Comparison of ENCODE assay signal across 13 cellular contexts in genomic region chrX:111123606-111124179, GRCh38. TPM values are rescaled to one million over a fixed set of nuclear protein-coding genes. Genes with fewer than 3 reads are reported as not detected.
DNase-seq lines count a peak whose midpoint lies in the region; ATAC-seq and FAIRE-seq lines count a peak whose summit lies in the region.
"Had no signal": no experiment of that assay in that cellular context is flagged by ENCODE, and none has a peak within 500 bp of the region (broad histone marks: within the 10 kb centered on the region; RNA-seq: fewer than 3 reads in every experiment).

No MANE protein-coding gene starts in this region.

- peaks cover 2% of the 10 kb centered on the region for H3K4me1 Mint-ChIP-seq in activated naive CD8-positive, alpha-beta T cell treated with anti-CD3 and anti-CD28 coated beads, Interleukin-2, amount 10 ng/mL, durations not matched to agents 7 days and 5 days

- FAIRE-seq in HTR-8/SVneo (lab: Jason Lieb, UNC) = no peak

- peak; percentile 38 for ATAC-seq in GM18498 (IDR thresholded peaks at IDR 0.05; ENCODE audit: unreplicated experiment)
- ATAC-seq in GM19351 (IDR thresholded peaks at IDR 0.05; ENCODE audit: unreplicated experiment) = peak; percentile 46
- peak; percentile 59 for ATAC-seq in HG03378 (IDR thresholded peaks at IDR 0.05; ENCODE audit: unreplicated experiment)
- no peak for ATAC-seq in activated naive CD8-positive, alpha-beta T cell treated with anti-CD3 and anti-CD28 coated beads, Interleukin-2, amount 10 ng/mL, durations not matched to agents 7 days and 5 days (ENCODE audit: low read depth)
- no peak for ATAC-seq in HG02763 (IDR thresholded peaks at IDR 0.05; ENCODE audit: unreplicated experiment)

- no peaks in the 10 kb centered on the region for H3K36me3 Mint-ChIP-seq in activated naive CD8-positive, alpha-beta T cell treated with anti-CD3 and anti-CD28 coated beads, Interleukin-2, amount 10 ng/mL, durations not matched to agents 7 days and 5 days

- intact Hi-C loops in head of caudate nucleus (cut with DNase I) = no loop called here

- peaks cover 3% of the 10 kb centered on the region for H3K27me3 Mint-ChIP-seq in activated naive CD8-positive, alpha-beta T cell treated with anti-CD3 and anti-CD28 coated beads, Interleukin-2, amount 10 ng/mL, durations not matched to agents 7 days and 5 days

- H3K9me3 Mint-ChIP-seq in activated naive CD8-positive, alpha-beta T cell treated with anti-CD3 and anti-CD28 coated beads, Interleukin-2, amount 10 ng/mL, durations not matched to agents 7 days and 5 days = no peaks in the 10 kb centered on the region

- DNase-seq in activated naive CD8-positive, alpha-beta T cell treated with anti-CD3 and anti-CD28 coated beads, Interleukin-2, amount 10 ng/mL, durations not matched to agents 7 days and 5 days = no peak
- DNase-seq in head of caudate nucleus (no peak), HTR-8/SVneo (ENCODE audit: insufficient read length, low spot score) (no peak), LoVo (ENCODE audit: low spot score) (no peak)
- DNase-seq: C1 segment of cervical spinal cord; mammary epithelial cell; NCI-H187; ovary; stimulated activated CD8-positive, alpha-beta memory T cell treated with anti-CD3 and anti-CD28 coated beads, Interleukin-4, amount 100 ng/mL, for 48 hours had no signal

- POLR2A ChIA-PET in activated naive CD8-positive, alpha-beta T cell treated with anti-CD3 and anti-CD28 coated beads, Interleukin-2, amount 10 ng/mL, durations not matched to agents 7 days and 5 days (lab: Charles Lee) = no interaction called here

- H3K4me3 Mint-ChIP-seq in activated naive CD8-positive, alpha-beta T cell treated with anti-CD3 and anti-CD28 coated beads, Interleukin-2, amount 10 ng/mL, durations not matched to agents 7 days and 5 days = peak overlapping the region; percentile 61

- H3K27ac Mint-ChIP-seq in activated naive CD8-positive, alpha-beta T cell treated with anti-CD3 and anti-CD28 coated beads, Interleukin-2, amount 10 ng/mL, durations not matched to agents 7 days and 5 days = no peak overlapping the region

RNA-seq across cellular contexts. Expression of gene PAK3, which starts 27.7 kb away (rescaled TPM):
- total RNA-seq in activated naive CD8-positive, alpha-beta T cell treated with anti-CD3 and anti-CD28 coated beads, Interleukin-2, amount 10 ng/mL, durations not matched to agents 7 days and 5 days = under 1 TPM in 1 of 2 experiments, not detected in 1; 0.44 TPM

Comparison
In these comparisons a context has a peak if more than half of its experiments do, and no peak if none do; other contexts are left out.
1. ATAC-seq: peak in GM18498 (single experiment), GM19351 (single experiment) and HG03378 (single experiment); none in activated naive CD8-positive, alpha-beta T cell treated with anti-CD3 and anti-CD28 coated beads, Interleukin-2, amount 10 ng/mL, durations not matched to agents 7 days and 5 days (single experiment) and HG02763 (single experiment).